8 cellular contexts compared by ENCODE assay signal in genomic region chr19:17226002-17226933, GRCh38.
DNase-seq lines count a peak whose midpoint lies in the region; ATAC-seq and FAIRE-seq lines count a peak whose summit lies in the region.

TSS of gene OCEL1 (plus strand) at chr19:17226226. CDS start at chr19:17226248, 22 bp downstream.

- DNase-seq in AG20443 (ENCODE audit: low spot score) (peak; percentile 96), NCI-H446 treated with DMSO at 0.1 percent for 48 hours (lab: John Stamatoyannopoulos, UW) (peak; percentile 96)
- DNase-seq in activated CD4-positive, CD25-positive, alpha-beta regulatory T cell treated with anti-CD3 and anti-CD28 coated beads, Interleukin-2, amount 50 U/mL, for 16 hours (ENCODE audit: low read depth, low spot score): peak; percentile 92
- peak; percentile 96 for DNase-seq in central memory CD4-positive, alpha-beta T cell
- peak; percentile 93 to 96 for DNase-seq in stimulated activated CD4-positive, alpha-beta T cell treated with anti-CD3 and anti-CD28 coated beads, Interleukin-12 subunit alpha, Interleukin-12 subunit beta, amount 100 ng/mL, for 24 hours (ENCODE audit: low read depth in 2 of 2)

- ATAC-seq in GM19043 (IDR thresholded peaks at IDR 0.05; ENCODE audit: low read depth, unreplicated experiment) (peak; percentile 84), HG03354 (IDR thresholded peaks at IDR 0.05; ENCODE audit: poor library complexity, severe bottlenecking, unreplicated experiment) (peak; percentile 93)

- peak; percentile 30 for FAIRE-seq in islet of Langerhans (lab: Jason Lieb, UNC)

Comparison
In these comparisons a context has a peak if more than half of its experiments do, and no peak if none do; other contexts are left out.
1. Peak in every context shown above with its lines: DNase-seq and ATAC-seq.